17 cellular contexts compared by ENCODE assay signal in genomic region chr10:78892383-78893191, GRCh38.
DNase-seq lines count a peak whose midpoint lies in the region; ATAC-seq and TF ChIP-seq lines count a peak whose summit lies in the region.
"Had no signal": no experiment of that assay in that cellular context is flagged by ENCODE, and none has a peak within 500 bp of the region (broad histone marks: within the 10 kb centered on the region; RNA-seq: fewer than 3 reads in every experiment).

No MANE protein-coding gene starts in this region.

- no peak overlapping the region for H4K91ac ChIP-seq in IMR-90 (ENCODE audit: insufficient read depth, low read depth, low read length)

- no peak for TF ChIP-seq POLR2A in IMR-90 (IDR thresholded peaks at IDR 0.05; ENCODE audit: low read depth, low read length)

- H3K4me1 ChIP-seq in IMR-90 (ENCODE audit: control insufficient read depth, insufficient read depth, low read length): no peaks in the 10 kb centered on the region
- peaks cover 19% of the 10 kb centered on the region for H3K4me1 ChIP-seq in neural progenitor cell
- H3K4me1 ChIP-seq: HAP-1 had no signal

- H2BK20ac ChIP-seq in IMR-90 (ENCODE audit: low read depth, low read length): no peak overlapping the region

- no peak overlapping the region for H4K8ac ChIP-seq in IMR-90 (ENCODE audit: low read depth in 2 of 2, low read length in 2 of 2)

- H3K4me1 Mint-ChIP-seq in neural progenitor cell (peaks cover 27% of the 10 kb centered on the region), WTC11 (peaks cover 32% of the 10 kb centered on the region)
- H3K4me1 Mint-ChIP-seq: activated CD4-positive, alpha-beta memory T cell treated with anti-CD3 and anti-CD28 coated beads, Interleukin-2, amount 10 ng/mL, durations not matched to agents 7 days and 5 days; immature natural killer cell had no signal

- H3K23ac ChIP-seq in IMR-90 (ENCODE audit: low read depth, low read length): no peak overlapping the region

- no peaks in the 10 kb centered on the region for H3K9me1 ChIP-seq in IMR-90 (ENCODE audit: insufficient read depth, low read length)

- CTCF ChIA-PET in IMR-90 (lab: Yijun Ruan, JAX): no interaction called here
- CTCF ChIA-PET in WTC11 (lab: Charles Lee): no interaction called here

- H3K4me2 ChIP-seq in IMR-90 (ENCODE audit: low read depth, low read length): no peak overlapping the region
- H3K4me2 ChIP-seq in neural progenitor cell: no peak overlapping the region

- H3K4me3 ChIP-seq in IMR-90 (ENCODE audit: insufficient read depth, low read depth, low read length) (no peak overlapping the region), cardiac fibroblast (replicated peaks in 1 of 2; ENCODE audit: low read depth in 2 of 2, low read length in 2 of 2) (no peak overlapping the region), neural progenitor cell (no peak overlapping the region)
- H3K4me3 ChIP-seq: HAP-1, mucosa of descending colon, thoracic aorta had no signal

- H2BK120ac ChIP-seq in IMR-90 (ENCODE audit: low read depth, low read length): no peak overlapping the region

- H3K56ac ChIP-seq in IMR-90 (ENCODE audit: extremely low read depth, insufficient read depth, low read length): no peak overlapping the region

- no peaks in the 10 kb centered on the region for H3K79me2 ChIP-seq in neural progenitor cell (ENCODE audit: low read depth)

- POLR2A ChIA-PET in IMR-90 (lab: Charles Lee; ENCODE audit: unreplicated experiment) (no interaction called here), WTC11 (lab: Charles Lee) (no interaction called here)

- H3K9ac ChIP-seq in IMR-90 (ENCODE audit: low read depth, low read length) (no peak overlapping the region), neural progenitor cell (no peak overlapping the region)

- peak overlapping the region; percentile 79 for H3K27ac Mint-ChIP-seq in neural progenitor cell
- no peak overlapping the region for H3K27ac Mint-ChIP-seq in WTC11
- H3K27ac Mint-ChIP-seq: activated CD4-positive, alpha-beta memory T cell treated with anti-CD3 and anti-CD28 coated beads, Interleukin-2, amount 10 ng/mL, durations not matched to agents 7 days and 5 days; activated naive CD4-positive, alpha-beta T cell treated with anti-CD3 and anti-CD28 coated beads for 36 hours; immature natural killer cell had no signal

- no peaks in the 10 kb centered on the region for H3F3A ChIP-seq in neural progenitor cell (ENCODE audit: low read depth)

- no peak overlapping the region for H2AK9ac ChIP-seq in IMR-90 (replicated peaks; ENCODE audit: low read depth, low read length, poor library complexity)

- H3K4me3 Mint-ChIP-seq in neural progenitor cell: no peak overlapping the region
- no peak overlapping the region for H3K4me3 Mint-ChIP-seq in WTC11
- H3K4me3 Mint-ChIP-seq: activated CD4-positive, alpha-beta memory T cell treated with anti-CD3 and anti-CD28 coated beads, Interleukin-2, amount 10 ng/mL, durations not matched to agents 7 days and 5 days; activated naive CD4-positive, alpha-beta T cell treated with anti-CD3 and anti-CD28 coated beads for 36 hours; brain; immature natural killer cell had no signal

- H3K9me3 Mint-ChIP-seq in neural progenitor cell (no peaks in the 10 kb centered on the region), WTC11 (no peaks in the 10 kb centered on the region)
- H3K9me3 Mint-ChIP-seq: activated CD4-positive, alpha-beta memory T cell treated with anti-CD3 and anti-CD28 coated beads, Interleukin-2, amount 10 ng/mL, durations not matched to agents 7 days and 5 days; activated naive CD4-positive, alpha-beta T cell treated with anti-CD3 and anti-CD28 coated beads for 36 hours; immature natural killer cell had no signal

- H3K27me3 ChIP-seq in IMR-90 (ENCODE audit: control insufficient read depth, insufficient read depth, low read length) (peaks cover 81% of the 10 kb centered on the region), neural progenitor cell (no peaks in the 10 kb centered on the region)

- H4K20me1 ChIP-seq in IMR-90 (ENCODE audit: insufficient read depth, low read length): peaks cover 5% of the 10 kb centered on the region; the same call in 1 of the 2 replicates
- no peaks in the 10 kb centered on the region for H4K20me1 ChIP-seq in neural progenitor cell (ENCODE audit: low read depth)

- DNase-seq in SKM-1 treated with dmso at 0.1 percent for 144 hours (lab: John Stamatoyannopoulos, UW; ENCODE audit: unreplicated experiment) (peak; percentile 41), SKM-1 (lab: John Stamatoyannopoulos, UW; ENCODE audit: unreplicated experiment) (no peak), IMR-90 (no peak), cardiac fibroblast (ENCODE audit: low read depth in 2 of 2) (peak; percentile 3 to 6), neural progenitor cell (ENCODE audit: low spot score) (no peak), COLO829 (ENCODE audit: low spot score) (no peak), GOT3 (lab: John Stamatoyannopoulos, UW) (no peak), WTC11 (ENCODE audit: low spot score) (no peak)
- DNase-seq: activated CD4-positive, alpha-beta memory T cell treated with anti-CD3 and anti-CD28 coated beads, Interleukin-2, amount 10 ng/mL, durations not matched to agents 7 days and 5 days; activated naive CD4-positive, alpha-beta T cell treated with anti-CD3 and anti-CD28 coated beads for 36 hours; effector CD8-positive, alpha-beta T cell; immature natural killer cell; mucosa of descending colon; NCI-H510A treated with DMSO at 0.1 percent for 48 hours had no signal

- no peak for TF ChIP-seq RAD21 in IMR-90 (IDR thresholded peaks at IDR 0.05; ENCODE audit: low read length)

- H3K27me3 Mint-ChIP-seq in neural progenitor cell (ENCODE audit: insufficient read depth, low read depth) (peaks cover 16% of the 10 kb centered on the region), WTC11 (ENCODE audit: low read depth) (peaks cover 2% of the 10 kb centered on the region)

- H3K79me1 ChIP-seq in IMR-90 (ENCODE audit: low read depth in 1 of 2, low read length in 2 of 2): no peaks in the 10 kb centered on the region

- H3K14ac ChIP-seq in IMR-90 (replicated peaks; ENCODE audit: low read depth, low read length): no peak overlapping the region

- dilution Hi-C loops in IMR-90 (cut with HindIII; ENCODE audit: low sequenced_read_pairs, unreplicated experiment): no loop called here

- no peak overlapping the region for H2AK5ac ChIP-seq in IMR-90 (ENCODE audit: low read depth, low read length)

- no TSS peak for BruUV-seq in IMR-90 (replicated peaks; lab: Mats Ljungman, UMichigan)

- no peak overlapping the region for H3K18ac ChIP-seq in IMR-90 (ENCODE audit: low read depth, low read length)

- H2BK15ac ChIP-seq in IMR-90 (ENCODE audit: low read depth, low read length): no peak overlapping the region

- no peak overlapping the region for H2AFZ ChIP-seq in IMR-90 (replicated peaks; ENCODE audit: low read length, poor library complexity)
- no peak overlapping the region for H2AFZ ChIP-seq in neural progenitor cell (replicated peaks)

- peaks cover 1% of the 10 kb centered on the region; the same call in 1 of the 2 replicates for H3K9me3 ChIP-seq in IMR-90 (ENCODE audit: control insufficient read depth, insufficient read depth, low read length)
- no peaks in the 10 kb centered on the region for H3K9me3 ChIP-seq in neural progenitor cell (ENCODE audit: low read depth)
- H3K9me3 ChIP-seq: HAP-1, mucosa of descending colon, thoracic aorta had no signal

- TF ChIP-seq CTCF in IMR-90 (conservative IDR thresholded peaks at IDR 0.05; ENCODE audit: low read depth, low read length): no peak
- no peak for TF ChIP-seq CTCF in cardiac fibroblast (IDR thresholded peaks at IDR 0.05; ENCODE audit: low read depth, low read length)
- no peak for TF ChIP-seq CTCF in neural progenitor cell (IDR thresholded peaks at IDR 0.05)
- TF ChIP-seq CTCF in WTC11 (IDR thresholded peaks at IDR 0.05): no peak

- in situ Hi-C loops in IMR-90 (cut with MboI; ENCODE audit: low sequenced_read_pairs): no loop called here

- no peak overlapping the region for H2BK5ac ChIP-seq in IMR-90 (ENCODE audit: low read depth, low read length, poor library complexity, severe bottlenecking)

- ATAC-seq in IMR-90 (ENCODE audit: low read depth) (no peak), WTC11 (no peak)
- ATAC-seq: mucosa of descending colon had no signal

- H3K4ac ChIP-seq in IMR-90 (ENCODE audit: low read depth, low read length): no peak overlapping the region

- H4K5ac ChIP-seq in IMR-90 (ENCODE audit: low read depth, low read length): no peak overlapping the region

- intact Hi-C loops in IMR-90 (cut with micrococcal nuclease): no loop called here

- H3K36me3 Mint-ChIP-seq in neural progenitor cell (no peaks in the 10 kb centered on the region), WTC11 (no peaks in the 10 kb centered on the region)
- H3K36me3 Mint-ChIP-seq: brain, immature natural killer cell had no signal

- no peaks in the 10 kb centered on the region for H3K36me3 ChIP-seq in IMR-90 (ENCODE audit: control insufficient read depth, insufficient read depth, low read length)
- no peaks in the 10 kb centered on the region for H3K36me3 ChIP-seq in neural progenitor cell
- H3K36me3 ChIP-seq: HAP-1, thoracic aorta had no signal

- H3K27ac ChIP-seq in IMR-90 (ENCODE audit: insufficient read depth, low read length): no peak overlapping the region
- no peak overlapping the region for H3K27ac ChIP-seq in neural progenitor cell
- H3K27ac ChIP-seq: thoracic aorta had no signal

- WGBS in IMR-90 (ENCODE audit: extremely low coverage in 2 of 2, insufficient read length in 1 of 2), 2 experiments: no CpG with 5 or more reads among the region's 7 CpGs

TF ChIP-seq in IMR-90, 13 proteins besides CTCF, POLR2A, EP300 and RAD21:
- peak; percentile 62 for TF ChIP-seq MAFK (IDR thresholded peaks at IDR 0.05; ENCODE audit: low read depth, low read length)
- TF ChIP-seq BHLHE40 (IDR thresholded peaks at IDR 0.05; ENCODE audit: low read depth, low read length): no peak

TF ChIP-seq in WTC11, 78 proteins besides CTCF, POLR2A, EP300 and RAD21:
- TF ChIP-seq ZNF263 (CRISPR knock-in tag; IDR thresholded peaks at IDR 0.05; ENCODE audit: low read depth): no peak
- TF ChIP-seq ZMAT4 (CRISPR knock-in tag; IDR thresholded peaks at IDR 0.05): no peak
- TF ChIP-seq FOXK1 (CRISPR knock-in tag; IDR thresholded peaks at IDR 0.05): no peak
- no peak for TF ChIP-seq NR1H2 (CRISPR knock-in tag; IDR thresholded peaks at IDR 0.05)

Comparison
In these comparisons a context has a peak if more than half of its experiments do, and no peak if none do; other contexts are left out.
1. DNase-seq: peak in SKM-1 treated with dmso at 0.1 percent for 144 hours (single experiment) and cardiac fibroblast (2 of 2); none in SKM-1 (single experiment), IMR-90 (single experiment), neural progenitor cell (single experiment), COLO829 (single experiment), GOT3 (single experiment) and WTC11 (single experiment).